1 cellular context compared by ENCODE assay signal in genomic region chr19:24052811-24053210, GRCh38.
TF ChIP-seq lines count a peak whose summit lies in the region.

No MANE protein-coding gene starts in this region.

TF ChIP-seq in K562, 482 proteins besides CTCF, POLR2A, EP300 and RAD21:
- TF ChIP-seq CEBPB (tag; IDR thresholded peaks at IDR 0.05) (peak; percentile 16; the same call in 1 of the 2 replicates), NR2C1 (IDR thresholded peaks at IDR 0.05) (no peak), NR2C1 (tag; IDR thresholded peaks at IDR 0.05) (no peak)
